In genomic region chr2:102796337-102796736, GRCh38 we compare ENCODE assay signal across 25 cellular contexts. TPM values are rescaled to one million over a fixed set of nuclear protein-coding genes. Genes with fewer than 3 reads are reported as not detected.
A peak's percentile ranks its signal among the peaks of the same experiment; 100 is the strongest.
DNase-seq lines count a peak whose midpoint lies in the region; ATAC-seq and TF ChIP-seq lines count a peak whose summit lies in the region.
"Had no signal": no experiment of that assay in that cellular context is flagged by ENCODE, and none has a peak within 500 bp of the region (broad histone marks: within the 10 kb centered on the region; RNA-seq: fewer than 3 reads in every experiment).

No MANE protein-coding gene starts in this region.

- 13% methylated on average over 2 of the region's 2 CpGs for WGBS in right lobe of liver (ENCODE audit: insufficient coverage, low coverage, low lambda C conversion rate, missing lambda C conversion rate)
- 86% methylated on average over 2 of the region's 2 CpGs for WGBS in aorta, 2 donors

- ATAC-seq in Right ventricle myocardium superior (ENCODE audit: poor library complexity) (peak; percentile 63), right lobe of liver (peak; percentile 87 to 90 (median 89)), aorta (ENCODE audit: low FRiP score) (no peak), esophagus mucosa (no peak), GM18861 (IDR thresholded peaks at IDR 0.05; ENCODE audit: unreplicated experiment) (no peak)
- ATAC-seq: activated CD8-positive, alpha-beta memory T cell treated with anti-CD3 and anti-CD28 coated beads, Interleukin-2, amount 10 ng/mL, durations not matched to agents 7 days and 5 days; activated T-cell treated with anti-CD3 and anti-CD28 coated beads, Interleukin-2, amount 50 U/mL, for 72 hours; stimulated activated naive B cell treated with anti-CD40 and anti-IgM and Interleukin-4, amounts not matched to agents 10 μg/mL and 1 μg/mL and 100 μg/mL, for 72 hours; WTC11 had no signal

- H3K27me3 ChIP-seq in right lobe of liver (no peaks in the 10 kb centered on the region), aorta (ENCODE audit: control insufficient read depth in 1 of 2, insufficient read depth in 2 of 2, low read length in 1 of 2) (no peaks in the 10 kb centered on the region)
- H3K27me3 ChIP-seq: uterus had no signal

- peak in 1 of 4 donors; percentile 27 for TF ChIP-seq CTCF in right lobe of liver (IDR thresholded peaks at IDR 0.05)

- H3K4me3 ChIP-seq in right lobe of liver: no peak overlapping the region
- no peak overlapping the region for H3K4me3 ChIP-seq in aorta (ENCODE audit: low read length in 2 of 2)
- H3K4me3 ChIP-seq: uterus had no signal

- H3K36me3 ChIP-seq in right lobe of liver (no peaks in the 10 kb centered on the region), aorta (ENCODE audit: control insufficient read depth in 1 of 2, insufficient read depth in 2 of 2, low read length in 1 of 2) (peaks cover 1 to 4% of the 10 kb centered on the region in 2 donors)
- H3K36me3 ChIP-seq: uterus had no signal

- H3K9me3 ChIP-seq in right lobe of liver: peaks cover 0 to 9% (median 0%) of the 10 kb centered on the region in 4 donors
- H3K9me3 ChIP-seq in aorta (ENCODE audit: control insufficient read depth, low read length): peaks cover 4% of the 10 kb centered on the region
- H3K9me3 ChIP-seq: SK-N-SH, uterus had no signal

- H3K27ac ChIP-seq in right lobe of liver (peak overlapping the region; percentile 32 to 66 (median 64)), aorta (ENCODE audit: low read depth in 1 of 2, low read length in 2 of 2) (no peak overlapping the region)
- H3K27ac ChIP-seq: C4-2B, uterus had no signal

- DNase-seq in COR-L47 (lab: John Stamatoyannopoulos, UW): peak; percentile 21
- peak; percentile 71 for DNase-seq in NCI-H146 (lab: John Stamatoyannopoulos, UW)
- peak; percentile 60 for DNase-seq in Right ventricle myocardium superior
- peak; percentile 70 to 88 (median 78) for DNase-seq in right lobe of liver
- DNase-seq in aorta: no peak
- DNase-seq: activated CD4-positive, alpha-beta T cell treated with anti-CD3 and anti-CD28 coated beads, Interleukin-2, amount 50 U/mL, for 1 hour; activated CD8-positive, alpha-beta memory T cell treated with anti-CD3 and anti-CD28 coated beads, Interleukin-2, amount 10 ng/mL, durations not matched to agents 7 days and 5 days; activated naive CD4-positive, alpha-beta T cell treated with anti-CD3 and anti-CD28 coated beads for 36 hours; activated T-cell treated with anti-CD3 and anti-CD28 coated beads, Interleukin-2, amount 50 U/mL, for 72 hours; amniotic stem cell; Kasumi-1; mesendoderm; NCI-H524; retina; RPMI8226; SK-N-SH; stimulated activated CD4-positive, alpha-beta T cell treated with anti-CD3 and anti-CD28 coated beads, Interleukin-12 subunit alpha, Interleukin-12 subunit beta, amount 100 ng/mL, for 4 hours; stimulated activated CD4-positive, alpha-beta T cell treated with anti-CD3 and anti-CD28 coated beads, Interleukin-4, amount 100 ng/mL, for 24 hours; stimulated activated naive B cell treated with anti-CD40 and anti-IgM and Interleukin-4, amounts not matched to agents 10 μg/mL and 1 μg/mL and 100 μg/mL, for 72 hours; T-helper 2 cell; uterus had no signal

- H3K4me1 ChIP-seq in right lobe of liver (peaks cover 0 to 23% (median 9%) of the 10 kb centered on the region in 4 donors), aorta (ENCODE audit: control insufficient read depth in 1 of 2, insufficient read depth in 2 of 2, low read length in 2 of 2) (no peaks in the 10 kb centered on the region)
- H3K4me1 ChIP-seq: uterus had no signal

- intact Hi-C loops in Right ventricle myocardium superior (cut with DNase I) (no loop called here), right lobe of liver (cut with DNase I) (no loop called here), aorta (cut with DNase I) (no loop called here)

- TF ChIP-seq POLR2A in right lobe of liver (IDR thresholded peaks at IDR 0.05): no peak

RNA-seq across cellular contexts. Expression of gene TMEM182, which starts 34.5 kb away (rescaled TPM):
- total RNA-seq in Right ventricle myocardium superior: 187 TPM
- 1 to 10 TPM; 1.2 to 5.9 (median 2.3) TPM for total RNA-seq in right lobe of liver
- 1 to 10 TPM; 1.6 to 4.5 TPM for total RNA-seq in aorta
- 1 to 10 TPM in 1 of 2 donors, under 1 TPM in 1; 0.56 to 1.4 TPM for polyA plus RNA-seq in aorta
- 2.5 TPM for total RNA-seq in esophagus mucosa

Comparison
In these comparisons a context has a peak if more than half of its experiments do, and no peak if none do; other contexts are left out.
1. DNase-seq: peak in COR-L47 (single experiment), NCI-H146 (single experiment), Right ventricle myocardium superior (single experiment) and right lobe of liver (3 of 3); none in aorta (0 of 2).
2. ATAC-seq: peak in Right ventricle myocardium superior (single experiment) and right lobe of liver (4 of 4); none in aorta (single experiment), esophagus mucosa (single experiment) and GM18861 (single experiment).
3. H3K27ac ChIP-seq: peak in right lobe of liver (3 of 3); none in aorta (0 of 2).
4. RNA of gene TMEM182, which starts 34.5 kb away (total RNA-seq): 187 TPM in Right ventricle myocardium superior (single experiment); 1.6 to 4.5 TPM in aorta, 1.2 to 5.9 TPM in right lobe of liver and 2.5 TPM in esophagus mucosa (single experiment); every median in the first group is over 10 times any median in the second.